ENCODE assay signal across 19 cellular contexts in genomic region chr14:72501439-72501838, GRCh38.
DNase-seq lines count a peak whose midpoint lies in the region; ATAC-seq, FAIRE-seq and TF ChIP-seq lines count a peak whose summit lies in the region.
"Had no signal": no experiment of that assay in that cellular context is flagged by ENCODE, and none has a peak within 500 bp of the region (broad histone marks: within the 10 kb centered on the region; RNA-seq: fewer than 3 reads in every experiment).

No MANE protein-coding gene starts in this region.

- H3K4me1 ChIP-seq in HepG2 (ENCODE audit: insufficient read depth, low read length), result no peaks in the 10 kb centered on the region
- H3K4me1 ChIP-seq in right lobe of liver, result no peaks in the 10 kb centered on the region
- H3K4me1 ChIP-seq in K562 (replicated peaks in 1 of 2; ENCODE audit: control insufficient read depth in 2 of 2, insufficient read depth in 2 of 2, low read length in 2 of 2), result no peaks in the 10 kb centered on the region
- H3K4me1 ChIP-seq: A549, Caco-2 had no signal

- 39% methylated on average over 5 of the region's 5 CpGs for WGBS in HepG2 (ENCODE audit: low lambda C conversion rate)
- 89% methylated on average over 4 of the region's 5 CpGs for whole genome bisulfite sequencing in right lobe of liver (ENCODE audit: insufficient coverage, low coverage, low lambda C conversion rate, missing lambda C conversion rate)
- WGBS in K562 (ENCODE audit: insufficient coverage, low coverage, missing lambda C conversion rate), result 3% methylated on average over 4 of the region's 5 CpGs

- no peak overlapping the region for H3K9ac ChIP-seq in HepG2 (ENCODE audit: insufficient read depth, low read depth, low read length)
- no peak overlapping the region for H3K9ac ChIP-seq in K562 (ENCODE audit: insufficient read depth in 1 of 2, low read depth in 2 of 2, low read length in 2 of 2)
- H3K9ac ChIP-seq: BLaER1 treated with 17β-estradiol and CSF1 and Interleukin-3, amounts not matched to agents 10 nM and 100 nM had no signal

- ATAC-seq in HepG2, result no peak
- ATAC-seq in right lobe of liver, result no peak
- ATAC-seq in K562, result no peak
- no peak for ATAC-seq in GM18498 (IDR thresholded peaks at IDR 0.05; ENCODE audit: unreplicated experiment)
- ATAC-seq: A549; CD8-positive, alpha-beta T cell; GM12878 had no signal

- POLR2A ChIA-PET in HepG2 (lab: Yijun Ruan, JAX) (no interaction called here), K562 (lab: Yijun Ruan, JAX) (interaction anchor here (1.2 kb wide), 1 partner anchor 13 kb away, joined by 3 read pairs; no protein-coding TSS in a partner anchor)

- CTCF ChIA-PET in HepG2 (lab: Yijun Ruan, JAX; ENCODE audit: low intra/inter-chr PET ratio, low total read pairs), result no interaction called here
- CTCF ChIA-PET in K562 (lab: Yijun Ruan, JAX; ENCODE audit: low intra/inter-chr PET ratio), result no interaction called here

- H3K27ac ChIP-seq in HepG2 (ENCODE audit: extremely low read length, insufficient read depth, low read length) (no peak overlapping the region), right lobe of liver (no peak overlapping the region), K562 (ENCODE audit: extremely low read depth, low read depth, low read length) (no peak overlapping the region)
- H3K27ac ChIP-seq: 22Rv1; A549; BLaER1 treated with 17β-estradiol and CSF1 and Interleukin-3, amounts not matched to agents 10 nM and 100 nM had no signal

- no peaks in the 10 kb centered on the region for H4K20me1 ChIP-seq in HepG2 (ENCODE audit: insufficient read depth, low read length)
- no peaks in the 10 kb centered on the region for H4K20me1 ChIP-seq in K562 (replicated peaks; ENCODE audit: control insufficient read depth, insufficient read depth, low read length)
- H4K20me1 ChIP-seq: BLaER1 treated with 17β-estradiol and CSF1 and Interleukin-3, amounts not matched to agents 10 nM and 100 nM had no signal

- H3K27me3 ChIP-seq in HepG2 (ENCODE audit: control insufficient read depth in 1 of 2, insufficient read depth in 2 of 2, low read length in 2 of 2) (no peaks in the 10 kb centered on the region; a peak in 1 of 5 replicates), right lobe of liver (no peaks in the 10 kb centered on the region), K562 (ENCODE audit: control insufficient read depth in 2 of 2, insufficient read depth in 2 of 2, low read length in 2 of 2) (no peaks in the 10 kb centered on the region)
- H3K27me3 ChIP-seq: BLaER1 treated with 17β-estradiol and CSF1 and Interleukin-3, amounts not matched to agents 10 nM and 100 nM had no signal

- H2AFZ ChIP-seq in HepG2 (ENCODE audit: low read length) (no peak overlapping the region), K562 (ENCODE audit: low read depth, low read length) (no peak overlapping the region)

- H3K4me2 ChIP-seq in HepG2 (ENCODE audit: low read depth, low read length), result no peak overlapping the region
- H3K4me2 ChIP-seq in K562 (ENCODE audit: insufficient read depth, low read length), result no peak overlapping the region
- H3K4me2 ChIP-seq: A549; BLaER1 treated with 17β-estradiol and CSF1 and Interleukin-3, amounts not matched to agents 10 nM and 100 nM had no signal

- no peak for TF ChIP-seq CTCF in HepG2 (CRISPR knock-in tag; IDR thresholded peaks at IDR 0.05)
- no peak for TF ChIP-seq CTCF in right lobe of liver (IDR thresholded peaks at IDR 0.05)
- TF ChIP-seq CTCF in K562 (IDR thresholded peaks at IDR 0.05 in 2 of 3, conservative IDR thresholded peaks at IDR 0.05 in 1 of 3; ENCODE audit: insufficient read depth in 2 of 3, low read depth in 1 of 3, low read length in 3 of 3), result no peak

- FAIRE-seq in HepG2 (lab: Jason Lieb, UNC), result no peak
- no peak for FAIRE-seq in K562 (lab: Jason Lieb, UNC)
- peak; percentile 27 for FAIRE-seq in urothelium cell line (lab: Jason Lieb, UNC)
- FAIRE-seq: A549, D721Med, GM12878, GM19239 had no signal

- BruUV-seq in HepG2 (replicated peaks; lab: Mats Ljungman, UMichigan) (no TSS peak), K562 (replicated peaks; lab: Mats Ljungman, UMichigan) (no TSS peak)

- intact Hi-C loops in HepG2 (cut with micrococcal nuclease; ENCODE audit: unreplicated experiment), result no loop called here
- intact Hi-C loops in right lobe of liver (cut with DNase I), result no loop called here
- intact Hi-C loops in K562 (cut with micrococcal nuclease), result no loop called here

- DNase-seq in HepG2 (ENCODE audit: low spot score) (no peak), right lobe of liver (no peak), K562 (ENCODE audit: extremely low read depth in 1 of 4, low spot score in 3 of 4) (no peak), urothelium cell line (ENCODE audit: low spot score) (no peak)
- no peak for DNase-seq in stimulated activated CD4-positive, alpha-beta T cell treated with anti-CD3 and anti-CD28 coated beads, Interleukin-4, amount 100 ng/mL, for 24 hours
- DNase-seq: AML-193; Caco-2; Calu3; CD4-positive, alpha-beta T cell; DMS79 treated with DMSO at 0.1 percent for 48 hours; GDM1 had no signal

- TF ChIP-seq EP300 in HepG2 (IDR thresholded peaks at IDR 0.05; ENCODE audit: low read depth in 2 of 2, low read length in 2 of 2) (no peak), HepG2 (CRISPR knock-in tag; IDR thresholded peaks at IDR 0.05; ENCODE audit: borderline replicate concordance) (no peak), K562 (IDR thresholded peaks at IDR 0.05; ENCODE audit: low read length) (no peak)

- no peaks in the 10 kb centered on the region for H3K9me1 ChIP-seq in K562 (ENCODE audit: control insufficient read depth, insufficient read depth, low read length)

- TF ChIP-seq POLR2A in HepG2 (IDR thresholded peaks at IDR 0.05; ENCODE audit: insufficient read depth in 1 of 2, low read depth in 2 of 2, low read length in 2 of 2) (no peak), right lobe of liver (IDR thresholded peaks at IDR 0.05) (no peak), K562 (conservative IDR thresholded peaks at IDR 0.05) (no peak)

- no peak overlapping the region for H3K4me3 ChIP-seq in HepG2 (replicated peaks in 1 of 3; ENCODE audit: insufficient read depth in 1 of 3, low read depth in 2 of 3, low read length in 3 of 3)
- no peak overlapping the region for H3K4me3 ChIP-seq in right lobe of liver
- H3K4me3 ChIP-seq in K562, result no peak overlapping the region
- H3K4me3 ChIP-seq: A549; BLaER1 treated with 17β-estradiol and CSF1 and Interleukin-3, amounts not matched to agents 10 nM and 100 nM; GM12878 had no signal

- in situ Hi-C loops in HepG2 (cut with HindIII; ENCODE audit: extremely low pct_ligation_motif_present, low pct_unique_long_range_greater_than_20kb) (no loop called here), K562 (cut with MboI) (loop anchor here (25.0 kb wide), 1 partner anchor 961 kb away; the partner anchor contains the start of gene NUMB)

- no peak for TF ChIP-seq RAD21 in HepG2 (CRISPR knock-in tag; IDR thresholded peaks at IDR 0.05)
- no peak for TF ChIP-seq RAD21 in K562 (CRISPR knock-in tag; conservative IDR thresholded peaks at IDR 0.05 in 1 of 2, IDR thresholded peaks at IDR 0.05 in 1 of 2)

- H3K79me2 ChIP-seq in HepG2 (ENCODE audit: insufficient read depth, low read length) (no peaks in the 10 kb centered on the region), K562 (ENCODE audit: control insufficient read depth, insufficient read depth, low read length) (no peaks in the 10 kb centered on the region)

- H3K9me3 ChIP-seq in HepG2 (ENCODE audit: low read length) (no peaks in the 10 kb centered on the region), right lobe of liver (no peaks in the 10 kb centered on the region), K562 (replicated peaks; ENCODE audit: control insufficient read depth, insufficient read depth, low read depth, low read length) (no peaks in the 10 kb centered on the region)
- H3K9me3 ChIP-seq: Caco-2 had no signal

- H3K36me3 ChIP-seq in HepG2 (replicated peaks in 1 of 2; ENCODE audit: control insufficient read depth in 1 of 2, insufficient read depth in 2 of 2, low read length in 2 of 2) (no peaks in the 10 kb centered on the region), right lobe of liver (no peaks in the 10 kb centered on the region), K562 (ENCODE audit: control insufficient read depth, insufficient read depth, low read length) (no peaks in the 10 kb centered on the region)
- H3K36me3 ChIP-seq: BLaER1 treated with 17β-estradiol and CSF1 and Interleukin-3, amounts not matched to agents 10 nM and 100 nM had no signal

TF ChIP-seq in HepG2, 621 proteins besides CTCF, POLR2A, EP300 and RAD21 (continues in another document):
- TF ChIP-seq MTF1 (CRISPR knock-in tag; IDR thresholded peaks at IDR 0.05), result no peak
- TF ChIP-seq ATF7 (IDR thresholded peaks at IDR 0.05), result peak; percentile 89
- TF ChIP-seq ATF7 (CRISPR knock-in tag; IDR thresholded peaks at IDR 0.05), result no peak
- no peak for TF ChIP-seq DNMT3B (CRISPR knock-in tag; conservative IDR thresholded peaks at IDR 0.05)
- TF ChIP-seq DNMT1 (CRISPR knock-in tag; IDR thresholded peaks at IDR 0.05), result no peak
- TF ChIP-seq ZSCAN5A (CRISPR knock-in tag; IDR thresholded peaks at IDR 0.05; ENCODE audit: borderline replicate concordance), result no peak

TF ChIP-seq in K562, 482 proteins besides CTCF, POLR2A, EP300 and RAD21 (continues in another document):
- TF ChIP-seq HEY1 (CRISPR knock-in tag; IDR thresholded peaks at IDR 0.05; ENCODE audit: borderline replicate concordance) (no peak), ZNF584 (CRISPR knock-in tag; IDR thresholded peaks at IDR 0.05; ENCODE audit: low read depth) (no peak), RB1 (IDR thresholded peaks at IDR 0.05; ENCODE audit: low read depth) (no peak), HINFP (tag; conservative IDR thresholded peaks at IDR 0.05; ENCODE audit: low read depth) (no peak)
